ENCODE assay signal across 21 cellular contexts in the genomic region with DNA sequence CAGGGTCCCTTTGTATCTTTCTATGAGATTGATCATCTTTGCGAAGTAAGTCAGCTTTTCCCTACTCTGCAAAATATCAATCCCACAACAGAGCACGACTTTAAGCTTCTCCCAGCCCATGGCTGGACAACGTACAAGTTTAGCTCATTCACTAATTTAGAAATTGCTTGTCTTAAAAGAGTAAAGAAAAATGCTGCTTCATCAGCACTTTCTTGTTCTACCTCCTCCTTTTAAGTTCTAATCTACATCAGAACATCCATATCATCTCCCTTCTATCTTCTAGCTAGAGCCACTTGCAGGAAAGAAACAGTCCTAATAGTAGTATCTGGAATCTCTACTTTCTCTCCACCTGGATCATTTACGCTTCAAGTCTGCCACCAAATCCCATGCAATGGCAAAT.
DNase-seq lines count a peak whose midpoint lies in the region; ATAC-seq, FAIRE-seq and TF ChIP-seq lines count a peak whose summit lies in the region.
"Had no signal": no experiment of that assay in that cellular context is flagged by ENCODE, and none has a peak within 500 bp of the region (broad histone marks: within the 10 kb centered on the region; RNA-seq: fewer than 3 reads in every experiment).

No MANE protein-coding gene starts in this region.

- WGBS in A549 (ENCODE audit: missing lambda C conversion rate) = 24% methylated on average over 4 of the region's 4 CpGs
- WGBS in K562 (ENCODE audit: insufficient coverage, low coverage, missing lambda C conversion rate) = 0% methylated on average over 4 of the region's 4 CpGs

- POLR2A ChIA-PET in A549 (lab: Yijun Ruan, JAX) = no interaction called here
- POLR2A ChIA-PET in K562 (lab: Yijun Ruan, JAX) = no interaction called here

- H3K27ac Mint-ChIP-seq in GM23338 = no peak overlapping the region
- H3K27ac Mint-ChIP-seq: B cell; CD4-positive, alpha-beta T cell; CD8-positive, alpha-beta T cell had no signal

- BruUV-seq in K562 (replicated peaks; lab: Mats Ljungman, UMichigan) = no TSS peak

- no peaks in the 10 kb centered on the region for H3K36me3 ChIP-seq in GM23338 (ENCODE audit: insufficient read depth)
- no peaks in the 10 kb centered on the region for H3K36me3 ChIP-seq in K562 (ENCODE audit: control insufficient read depth, insufficient read depth, low read length)
- H3K36me3 ChIP-seq: BLaER1 treated with 17β-estradiol and CSF1 and Interleukin-3, amounts not matched to agents 10 nM and 100 nM had no signal

- TF ChIP-seq CTCF in A549 (IDR thresholded peaks at IDR 0.05) (no peak), GM23338 (conservative IDR thresholded peaks at IDR 0.05; ENCODE audit: low read depth in 2 of 2) (no peak), K562 (IDR thresholded peaks at IDR 0.05 in 2 of 3, conservative IDR thresholded peaks at IDR 0.05 in 1 of 3; ENCODE audit: insufficient read depth in 2 of 3, low read depth in 1 of 3, low read length in 3 of 3) (no peak)

- no peak overlapping the region for H3K9ac ChIP-seq in K562 (ENCODE audit: insufficient read depth in 1 of 2, low read depth in 2 of 2, low read length in 2 of 2)
- H3K9ac ChIP-seq: BLaER1 treated with 17β-estradiol and CSF1 and Interleukin-3, amounts not matched to agents 10 nM and 100 nM had no signal

- H3K9me1 ChIP-seq in K562 (ENCODE audit: control insufficient read depth, insufficient read depth, low read length) = no peaks in the 10 kb centered on the region

- no peaks in the 10 kb centered on the region for H3K9me2 ChIP-seq in GM23338 (ENCODE audit: insufficient read depth)

- TF ChIP-seq RAD21 in A549 (conservative IDR thresholded peaks at IDR 0.05 in 1 of 2, IDR thresholded peaks at IDR 0.05 in 1 of 2) = no peak
- TF ChIP-seq RAD21 in K562 (CRISPR knock-in tag; conservative IDR thresholded peaks at IDR 0.05 in 1 of 2, IDR thresholded peaks at IDR 0.05 in 1 of 2) = no peak

- CTCF ChIA-PET in A549 (lab: Yijun Ruan, JAX) (no interaction called here), K562 (lab: Yijun Ruan, JAX; ENCODE audit: low intra/inter-chr PET ratio) (no interaction called here)

- H3K4me2 ChIP-seq in A549 (no peak overlapping the region), GM23338 (no peak overlapping the region), K562 (ENCODE audit: insufficient read depth, low read length) (no peak overlapping the region)
- H3K4me2 ChIP-seq: BLaER1 treated with 17β-estradiol and CSF1 and Interleukin-3, amounts not matched to agents 10 nM and 100 nM had no signal

- H3K4me3 ChIP-seq in A549 (no peak overlapping the region), GM23338 (no peak overlapping the region), K562 (no peak overlapping the region)
- H3K4me3 ChIP-seq: BLaER1 treated with 17β-estradiol and CSF1 and Interleukin-3, amounts not matched to agents 10 nM and 100 nM had no signal

- H3K4me1 ChIP-seq in A549 = no peaks in the 10 kb centered on the region
- no peaks in the 10 kb centered on the region for H3K4me1 ChIP-seq in GM23338 (ENCODE audit: insufficient read depth)
- H3K4me1 ChIP-seq in K562 (replicated peaks in 1 of 2; ENCODE audit: control insufficient read depth in 2 of 2, insufficient read depth in 2 of 2, low read length in 2 of 2) = no peaks in the 10 kb centered on the region
- H3K4me1 ChIP-seq: BLaER1 treated with 17β-estradiol and CSF1 and Interleukin-3, amounts not matched to agents 10 nM and 100 nM; Caco-2 had no signal

- H3F3A ChIP-seq in GM23338 (replicated peaks; ENCODE audit: low read depth) = no peaks in the 10 kb centered on the region

- no peaks in the 10 kb centered on the region for H4K20me1 ChIP-seq in GM23338 (replicated peaks; ENCODE audit: insufficient read depth)
- no peaks in the 10 kb centered on the region for H4K20me1 ChIP-seq in K562 (replicated peaks; ENCODE audit: control insufficient read depth, insufficient read depth, low read length)
- H4K20me1 ChIP-seq: BLaER1 treated with 17β-estradiol and CSF1 and Interleukin-3, amounts not matched to agents 10 nM and 100 nM had no signal

- no peaks in the 10 kb centered on the region for H3K79me2 ChIP-seq in GM23338 (replicated peaks; ENCODE audit: insufficient read depth)
- no peaks in the 10 kb centered on the region for H3K79me2 ChIP-seq in K562 (ENCODE audit: control insufficient read depth, insufficient read depth, low read length)

- TF ChIP-seq EP300 in A549 (IDR thresholded peaks at IDR 0.05) (no peak), K562 (IDR thresholded peaks at IDR 0.05; ENCODE audit: low read length) (no peak)

- FAIRE-seq in A549 (lab: Jason Lieb, UNC) (no peak), K562 (lab: Jason Lieb, UNC) (no peak)
- FAIRE-seq: A204.1, D721Med, G401.6, GM12891, GM19239 had no signal

- H3K4me1 Mint-ChIP-seq in GM23338 = no peaks in the 10 kb centered on the region
- H3K4me1 Mint-ChIP-seq: B cell had no signal

- intact Hi-C loops in K562 (cut with micrococcal nuclease) = no loop called here

- peaks cover 3% of the 10 kb centered on the region for H3K27me3 Mint-ChIP-seq in GM23338 (ENCODE audit: insufficient read depth, low read depth, poor library complexity)
- H3K27me3 Mint-ChIP-seq: CD4-positive, alpha-beta T cell had no signal

- TF ChIP-seq POLR2A in A549 (IDR thresholded peaks at IDR 0.05; ENCODE audit: low read length) (no peak), K562 (conservative IDR thresholded peaks at IDR 0.05) (no peak)

- ATAC-seq in A549 = no peak
- no peak for ATAC-seq in GM23338
- ATAC-seq in K562 = no peak
- ATAC-seq in esophagus mucosa = no peak
- ATAC-seq: CD8-positive, alpha-beta T cell had no signal

- H3K27ac ChIP-seq in A549 = no peak overlapping the region
- no peak overlapping the region for H3K27ac ChIP-seq in GM23338 (ENCODE audit: low read depth)
- H3K27ac ChIP-seq in K562 (ENCODE audit: extremely low read depth, low read depth, low read length) = no peak overlapping the region
- H3K27ac ChIP-seq: BLaER1 treated with 17β-estradiol and CSF1 and Interleukin-3, amounts not matched to agents 10 nM and 100 nM; C4-2B had no signal

- H2AFZ ChIP-seq in GM23338 (0 out of 2 replicates have a peak overlapping the region, but pooled peaks have one; percentile 56), K562 (ENCODE audit: low read depth, low read length) (no peak overlapping the region)

- no peak overlapping the region for H3K4me3 Mint-ChIP-seq in GM23338
- H3K4me3 Mint-ChIP-seq: B cell; CD4-positive, alpha-beta T cell; CD8-positive, alpha-beta T cell had no signal

- H3K27me3 ChIP-seq in GM23338 (ENCODE audit: insufficient read depth) = no peaks in the 10 kb centered on the region
- H3K27me3 ChIP-seq in K562 (ENCODE audit: control insufficient read depth in 2 of 2, insufficient read depth in 2 of 2, low read length in 2 of 2) = no peaks in the 10 kb centered on the region
- H3K27me3 ChIP-seq: BLaER1 treated with 17β-estradiol and CSF1 and Interleukin-3, amounts not matched to agents 10 nM and 100 nM had no signal

- in situ Hi-C loops in K562 (cut with MboI) = no loop called here

- H3K9me3 Mint-ChIP-seq in GM23338 = no peaks in the 10 kb centered on the region
- H3K9me3 Mint-ChIP-seq: CD8-positive, alpha-beta T cell had no signal

- no peak for DNase-seq in A549 (ENCODE audit: low read depth in 1 of 2, low spot score in 1 of 2)
- DNase-seq in GM23338 (ENCODE audit: low spot score) = no peak
- DNase-seq in K562 (ENCODE audit: extremely low read depth in 1 of 4, low spot score in 3 of 4) = no peak
- DNase-seq in DMS79 (lab: John Stamatoyannopoulos, UW) = no peak
- DNase-seq: 8988T; AML-193; Caco-2; Calu3; CD4-positive, alpha-beta T cell; CD8-positive, alpha-beta T cell; DND-41; GF-D8 had no signal

- H3K9me3 ChIP-seq in A549 (no peaks in the 10 kb centered on the region), K562 (replicated peaks; ENCODE audit: control insufficient read depth, insufficient read depth, low read depth, low read length) (peaks cover 2% of the 10 kb centered on the region; the same call in 1 of the 2 replicates)
- H3K9me3 ChIP-seq: BLaER1 treated with 17β-estradiol and CSF1 and Interleukin-3, amounts not matched to agents 10 nM and 100 nM; Caco-2 had no signal

- no peaks in the 10 kb centered on the region for H3K36me3 Mint-ChIP-seq in GM23338 (ENCODE audit: low read depth)
- H3K36me3 Mint-ChIP-seq: CD8-positive, alpha-beta T cell had no signal

TF ChIP-seq in A549, 52 proteins besides CTCF, POLR2A, EP300 and RAD21:
- TF ChIP-seq MAFK (IDR thresholded peaks at IDR 0.05; ENCODE audit: partially characterized antibody) (peak; percentile 70), FOXS1 (CRISPR knock-in tag; IDR thresholded peaks at IDR 0.05) (no peak)

TF ChIP-seq in GM23338, 12 proteins besides CTCF, POLR2A, EP300 and RAD21 (continues in another document):
- TF ChIP-seq EZH2 (IDR thresholded peaks at IDR 0.05; ENCODE audit: low read depth, unreplicated experiment) = no peak

TF ChIP-seq in K562, 482 proteins besides CTCF, POLR2A, EP300 and RAD21:
- TF ChIP-seq JUN (IDR thresholded peaks at IDR 0.05; ENCODE audit: borderline replicate concordance, low read depth, low read length) (no peak), JUN (CRISPR knock-in tag; IDR thresholded peaks at IDR 0.05; ENCODE audit: borderline replicate concordance) (no peak), MAFF (IDR thresholded peaks at IDR 0.05; ENCODE audit: low read length) (0 out of 2 replicates have a peak, but pooled peaks have one; percentile 16), ZNF316 (IDR thresholded peaks at IDR 0.05) (peak; percentile 56; the same call in 1 of the 2 replicates), MAFG (tag; conservative IDR thresholded peaks at IDR 0.05) (0 out of 2 replicates have a peak, but pooled peaks have one; percentile 33), C11orf30 (IDR thresholded peaks at IDR 0.05; ENCODE audit: low read depth) (peak; percentile 7; the same call in 1 of the 2 replicates)
- TF ChIP-seq, protein P1, sequence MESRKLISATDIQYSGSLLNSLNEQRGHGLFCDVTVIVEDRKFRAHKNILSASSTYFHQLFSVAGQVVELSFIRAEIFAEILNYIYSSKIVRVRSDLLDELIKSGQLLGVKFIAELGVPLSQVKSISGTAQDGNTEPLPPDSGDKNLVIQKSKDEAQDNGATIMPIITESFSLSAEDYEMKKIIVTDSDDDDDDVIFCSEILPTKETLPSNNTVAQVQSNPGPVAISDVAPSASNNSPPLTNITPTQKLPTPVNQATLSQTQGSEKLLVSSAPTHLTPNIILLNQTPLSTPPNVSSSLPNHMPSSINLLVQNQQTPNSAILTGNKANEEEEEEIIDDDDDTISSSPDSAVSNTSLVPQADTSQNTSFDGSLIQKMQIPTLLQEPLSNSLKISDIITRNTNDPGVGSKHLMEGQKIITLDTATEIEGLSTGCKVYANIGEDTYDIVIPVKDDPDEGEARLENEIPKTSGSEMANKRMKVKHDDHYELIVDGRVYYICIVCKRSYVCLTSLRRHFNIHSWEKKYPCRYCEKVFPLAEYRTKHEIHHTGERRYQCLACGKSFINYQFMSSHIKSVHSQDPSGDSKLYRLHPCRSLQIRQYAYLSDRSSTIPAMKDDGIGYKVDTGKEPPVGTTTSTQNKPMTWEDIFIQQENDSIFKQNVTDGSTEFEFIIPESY (CRISPR knock-in tag; IDR thresholded peaks at IDR 0.05) = no peak
